Comparison of ENCODE assay signal across 14 cellular contexts in genomic region chr21:29332461-29333354, GRCh38. TPM values are rescaled to one million over a fixed set of nuclear protein-coding genes. Genes with fewer than 3 reads are reported as not detected.
DNase-seq lines count a peak whose midpoint lies in the region; ATAC-seq, FAIRE-seq and TF ChIP-seq lines count a peak whose summit lies in the region.
"Had no signal": no experiment of that assay in that cellular context is flagged by ENCODE, and none has a peak within 500 bp of the region (broad histone marks: within the 10 kb centered on the region; RNA-seq: fewer than 3 reads in every experiment).

No MANE protein-coding gene starts in this region.

- peak overlapping the region; percentile 5 for H3K27ac Mint-ChIP-seq in activated naive CD8-positive, alpha-beta T cell
- no peak overlapping the region for H3K27ac Mint-ChIP-seq in activated naive CD8-positive, alpha-beta T cell treated with anti-CD3 and anti-CD28 coated beads for 36 hours
- peak overlapping the region; percentile 28 for H3K27ac Mint-ChIP-seq in activated T-helper 2 cell treated with anti-CD3 and anti-CD28 coated beads, Interferon-gamma antibody, Interleukin-2, Interleukin-4, amounts not matched to agents 10 μg/mL and 5 μg/mL and 100 μg/mL, durations not matched to agents 14 hours and 24 hours and 36 hours
- H3K27ac Mint-ChIP-seq in naive thymus-derived CD8-positive, alpha-beta T cell, result peak overlapping the region in 1 of 10 donors; percentile 66

- no peaks in the 10 kb centered on the region for H3K9me3 ChIP-seq in heart right ventricle
- H3K9me3 ChIP-seq: BE2C, pancreas, upper lobe of left lung had no signal

- WGBS in heart right ventricle, 2 donors, result 78 to 87% methylated on average over 10 of the region's 10 CpGs

- H3K9me3 Mint-ChIP-seq in activated naive CD8-positive, alpha-beta T cell (ENCODE audit: low read depth), result no peaks in the 10 kb centered on the region
- no peaks in the 10 kb centered on the region for H3K9me3 Mint-ChIP-seq in activated naive CD8-positive, alpha-beta T cell treated with anti-CD3 and anti-CD28 coated beads for 36 hours
- no peaks in the 10 kb centered on the region for H3K9me3 Mint-ChIP-seq in activated T-helper 2 cell treated with anti-CD3 and anti-CD28 coated beads, Interferon-gamma antibody, Interleukin-2, Interleukin-4, amounts not matched to agents 10 μg/mL and 5 μg/mL and 100 μg/mL, durations not matched to agents 14 hours and 24 hours and 36 hours
- H3K9me3 Mint-ChIP-seq in naive thymus-derived CD8-positive, alpha-beta T cell, result no peaks in the 10 kb centered on the region

- TF ChIP-seq CTCF in heart right ventricle (IDR thresholded peaks at IDR 0.05), result no peak

- no peaks in the 10 kb centered on the region for H3K27me3 Mint-ChIP-seq in activated naive CD8-positive, alpha-beta T cell
- no peaks in the 10 kb centered on the region for H3K27me3 Mint-ChIP-seq in activated naive CD8-positive, alpha-beta T cell treated with anti-CD3 and anti-CD28 coated beads for 36 hours
- H3K27me3 Mint-ChIP-seq in activated T-helper 2 cell treated with anti-CD3 and anti-CD28 coated beads, Interferon-gamma antibody, Interleukin-2, Interleukin-4, amounts not matched to agents 10 μg/mL and 5 μg/mL and 100 μg/mL, durations not matched to agents 14 hours and 24 hours and 36 hours (ENCODE audit: low read depth), result no peaks in the 10 kb centered on the region
- no peaks in the 10 kb centered on the region for H3K27me3 Mint-ChIP-seq in naive thymus-derived CD8-positive, alpha-beta T cell

- peak overlapping the region in 2 of 10 donors; percentile 4 to 25 for H3K27ac ChIP-seq in heart right ventricle
- H3K27ac ChIP-seq: pancreas, upper lobe of left lung had no signal

- FAIRE-seq in urothelium cell line (lab: Jason Lieb, UNC), result peak; percentile 17
- FAIRE-seq: islet of Langerhans, pancreas had no signal

- DNase-seq in activated naive CD8-positive, alpha-beta T cell treated with anti-CD3 and anti-CD28 coated beads for 36 hours, result no peak
- DNase-seq in activated T-helper 2 cell treated with anti-CD3 and anti-CD28 coated beads, Interferon-gamma antibody, Interleukin-2, Interleukin-4, amounts not matched to agents 10 μg/mL and 5 μg/mL and 100 μg/mL, durations not matched to agents 14 hours and 24 hours and 36 hours (ENCODE audit: low spot score), result no peak
- no peak for DNase-seq in heart right ventricle
- no peak for DNase-seq in urothelium cell line (ENCODE audit: low spot score)
- DNase-seq in NCI-H2171 (lab: John Stamatoyannopoulos, UW), result no peak
- no peak for DNase-seq in naive thymus-derived CD8-positive, alpha-beta T cell
- DNase-seq: BE2C, NCI-H2081, pancreas, SIG-M5, upper lobe of left lung had no signal

- POLR2A ChIA-PET in naive thymus-derived CD8-positive, alpha-beta T cell (lab: Charles Lee), result no interaction called here

- peaks cover 26% of the 10 kb centered on the region for H3K4me1 Mint-ChIP-seq in activated naive CD8-positive, alpha-beta T cell (ENCODE audit: low read depth)
- H3K4me1 Mint-ChIP-seq in activated naive CD8-positive, alpha-beta T cell treated with anti-CD3 and anti-CD28 coated beads for 36 hours, result peaks cover 22% of the 10 kb centered on the region
- peaks cover 21% of the 10 kb centered on the region for H3K4me1 Mint-ChIP-seq in activated T-helper 2 cell treated with anti-CD3 and anti-CD28 coated beads, Interferon-gamma antibody, Interleukin-2, Interleukin-4, amounts not matched to agents 10 μg/mL and 5 μg/mL and 100 μg/mL, durations not matched to agents 14 hours and 24 hours and 36 hours (ENCODE audit: low read depth)
- H3K4me1 Mint-ChIP-seq in naive thymus-derived CD8-positive, alpha-beta T cell, result peaks cover 6 to 12% (median 8%) of the 10 kb centered on the region in 4 donors

- H3K4me1 ChIP-seq in heart right ventricle, result peaks cover 0 to 70% (median 14%) of the 10 kb centered on the region in 9 donors
- H3K4me1 ChIP-seq: BE2C had no signal

- peaks cover 0 to 79% (median 0%) of the 10 kb centered on the region in 9 donors for H3K36me3 ChIP-seq in heart right ventricle
- H3K36me3 ChIP-seq: pancreas had no signal

- peaks cover 10% of the 10 kb centered on the region for H3K36me3 Mint-ChIP-seq in activated naive CD8-positive, alpha-beta T cell
- H3K36me3 Mint-ChIP-seq in activated naive CD8-positive, alpha-beta T cell treated with anti-CD3 and anti-CD28 coated beads for 36 hours, result peaks cover 15% of the 10 kb centered on the region
- H3K36me3 Mint-ChIP-seq in activated T-helper 2 cell treated with anti-CD3 and anti-CD28 coated beads, Interferon-gamma antibody, Interleukin-2, Interleukin-4, amounts not matched to agents 10 μg/mL and 5 μg/mL and 100 μg/mL, durations not matched to agents 14 hours and 24 hours and 36 hours (ENCODE audit: low read depth), result peaks cover 33% of the 10 kb centered on the region
- H3K36me3 Mint-ChIP-seq in naive thymus-derived CD8-positive, alpha-beta T cell, result peaks cover 3 to 72% (median 9%) of the 10 kb centered on the region in 3 donors

- no peak overlapping the region for H3K4me3 Mint-ChIP-seq in activated naive CD8-positive, alpha-beta T cell
- H3K4me3 Mint-ChIP-seq in activated naive CD8-positive, alpha-beta T cell treated with anti-CD3 and anti-CD28 coated beads for 36 hours, result no peak overlapping the region
- no peak overlapping the region for H3K4me3 Mint-ChIP-seq in activated T-helper 2 cell treated with anti-CD3 and anti-CD28 coated beads, Interferon-gamma antibody, Interleukin-2, Interleukin-4, amounts not matched to agents 10 μg/mL and 5 μg/mL and 100 μg/mL, durations not matched to agents 14 hours and 24 hours and 36 hours (ENCODE audit: low read depth)
- no peak overlapping the region for H3K4me3 Mint-ChIP-seq in naive thymus-derived CD8-positive, alpha-beta T cell

- no peaks in the 10 kb centered on the region for H3K27me3 ChIP-seq in heart right ventricle
- H3K27me3 ChIP-seq: BE2C, pancreas, upper lobe of left lung had no signal

- ATAC-seq in heart right ventricle (peak in 6 of 8 donors; percentile 33 to 73 (median 57)), HG02763 (IDR thresholded peaks at IDR 0.05; ENCODE audit: unreplicated experiment) (no peak)
- no peak for ATAC-seq in naive thymus-derived CD8-positive, alpha-beta T cell

- intact Hi-C loops in activated T-helper 2 cell treated with anti-CD3 and anti-CD28 coated beads, Interferon-gamma antibody, Interleukin-2, Interleukin-4, amounts not matched to agents 10 μg/mL and 5 μg/mL and 100 μg/mL, durations not matched to agents 14 hours and 24 hours and 36 hours (cut with micrococcal nuclease), result no loop called here
- intact Hi-C loops in heart right ventricle (cut with DNase I), result no loop called here

- no peak overlapping the region for H3K4me3 ChIP-seq in heart right ventricle
- H3K4me3 ChIP-seq: pancreas, upper lobe of left lung had no signal

RNA-seq across cellular contexts. Expression of gene BACH1, which starts 34.0 kb away (rescaled TPM):
- 10 to 100 TPM; 21.8 to 23.2 TPM for total RNA-seq in activated naive CD8-positive, alpha-beta T cell treated with anti-CD3 and anti-CD28 coated beads for 36 hours
- total RNA-seq in activated T-helper 2 cell treated with anti-CD3 and anti-CD28 coated beads, Interferon-gamma antibody, Interleukin-2, Interleukin-4, amounts not matched to agents 10 μg/mL and 5 μg/mL and 100 μg/mL, durations not matched to agents 14 hours and 24 hours and 36 hours, result 35.2 and 37.9 TPM in 2 replicates
- total RNA-seq in heart right ventricle, result 10 to 100 TPM; 29.4 to 78.7 (median 51.3) TPM
- 1 to 10 TPM; 2.7 to 9.2 TPM for polyA plus RNA-seq in heart right ventricle
- 10 to 100 TPM; 54.5 to 62.1 TPM for total RNA-seq in naive thymus-derived CD8-positive, alpha-beta T cell
- polyA plus RNA-seq in naive thymus-derived CD8-positive, alpha-beta T cell, result 10 to 100 TPM; 22.5 to 25.6 (median 23.4) TPM

Comparison
In these comparisons a context has a peak if more than half of its experiments do, and no peak if none do; other contexts are left out.
1. ATAC-seq: peak in heart right ventricle (6 of 8); none in naive thymus-derived CD8-positive, alpha-beta T cell (0 of 2) and HG02763 (single experiment).